24 cellular contexts compared by ENCODE assay signal in genomic region chr12:46230985-46231384, GRCh38. TPM values are rescaled to one million over a fixed set of nuclear protein-coding genes. Genes with fewer than 3 reads are reported as not detected.
DNase-seq lines count a peak whose midpoint lies in the region; ATAC-seq and TF ChIP-seq lines count a peak whose summit lies in the region.
"Had no signal": no experiment of that assay in that cellular context is flagged by ENCODE, and none has a peak within 500 bp of the region (broad histone marks: within the 10 kb centered on the region; RNA-seq: fewer than 3 reads in every experiment).

No MANE protein-coding gene starts in this region.

- H3K36me3 Mint-ChIP-seq in activated naive CD4-positive, alpha-beta T cell treated with anti-CD3 and anti-CD28 coated beads, Interleukin-2, amount 50 U/mL, for 24 hours, result peaks cover 53% of the 10 kb centered on the region
- H3K36me3 Mint-ChIP-seq in activated naive CD4-positive, alpha-beta T cell treated with anti-CD3 and anti-CD28 coated beads, Interleukin-2, amount 10 ng/mL, durations not matched to agents 7 days and 5 days, result peaks cover 71% of the 10 kb centered on the region
- peaks cover 8% of the 10 kb centered on the region for H3K36me3 Mint-ChIP-seq in T-helper 17 cell (ENCODE audit: low read depth)
- H3K36me3 Mint-ChIP-seq: CD14-positive monocyte had no signal

- no peak overlapping the region for H3K4me3 Mint-ChIP-seq in activated naive CD4-positive, alpha-beta T cell treated with anti-CD3 and anti-CD28 coated beads, Interleukin-2, amount 50 U/mL, for 24 hours
- no peak overlapping the region for H3K4me3 Mint-ChIP-seq in activated naive CD4-positive, alpha-beta T cell treated with anti-CD3 and anti-CD28 coated beads, Interleukin-2, amount 10 ng/mL, durations not matched to agents 7 days and 5 days
- no peak overlapping the region for H3K4me3 Mint-ChIP-seq in T-helper 17 cell
- H3K4me3 Mint-ChIP-seq: activated B cell treated with CpG ODN at 0.5 μM for 24 hours; CD14-positive monocyte; mesothelial cell of epicardium; natural killer cell treated with Interleukin-12 subunit alpha and Interleukin-12 subunit beta and Interleukin-15 and Interleukin-18, amount 100 ng/mL, for 72 hours had no signal

- H3K4me3 ChIP-seq in ascending aorta, result no peak overlapping the region
- H3K4me3 ChIP-seq: GM23248, left lung, smooth muscle cell, thoracic aorta had no signal

- peak overlapping the region; percentile 68 for H3K27ac Mint-ChIP-seq in activated naive CD4-positive, alpha-beta T cell treated with anti-CD3 and anti-CD28 coated beads, Interleukin-2, amount 50 U/mL, for 24 hours
- no peak overlapping the region for H3K27ac Mint-ChIP-seq in activated naive CD4-positive, alpha-beta T cell treated with anti-CD3 and anti-CD28 coated beads, Interleukin-2, amount 10 ng/mL, durations not matched to agents 7 days and 5 days
- H3K27ac Mint-ChIP-seq in T-helper 17 cell, result peak overlapping the region; percentile 78
- H3K27ac Mint-ChIP-seq: CD14-positive monocyte, mesothelial cell of epicardium had no signal

- intact Hi-C loops in posterior cingulate gyrus (cut with DNase I) (no loop called here), ascending aorta (cut with DNase I) (no loop called here)

- peaks cover 82% of the 10 kb centered on the region for H3K4me1 Mint-ChIP-seq in activated naive CD4-positive, alpha-beta T cell treated with anti-CD3 and anti-CD28 coated beads, Interleukin-2, amount 50 U/mL, for 24 hours
- H3K4me1 Mint-ChIP-seq in activated naive CD4-positive, alpha-beta T cell treated with anti-CD3 and anti-CD28 coated beads, Interleukin-2, amount 10 ng/mL, durations not matched to agents 7 days and 5 days, result peaks cover 52% of the 10 kb centered on the region
- peaks cover 38% of the 10 kb centered on the region for H3K4me1 Mint-ChIP-seq in T-helper 17 cell

- H3K27me3 ChIP-seq in foreskin keratinocyte (no peaks in the 10 kb centered on the region), ascending aorta (no peaks in the 10 kb centered on the region)
- H3K27me3 ChIP-seq: left lung had no signal

- no peaks in the 10 kb centered on the region for H3K4me1 ChIP-seq in foreskin keratinocyte
- peaks cover 0 to 4% of the 10 kb centered on the region in 2 donors for H3K4me1 ChIP-seq in ascending aorta

- TF ChIP-seq CTCF in foreskin keratinocyte (conservative IDR thresholded peaks at IDR 0.05) (no peak), ascending aorta (IDR thresholded peaks at IDR 0.05) (no peak)

- H3K36me3 ChIP-seq in ascending aorta, result no peaks in the 10 kb centered on the region
- H3K36me3 ChIP-seq: left lung, thoracic aorta had no signal

- no peak overlapping the region for H3K27ac ChIP-seq in foreskin keratinocyte
- H3K27ac ChIP-seq in ascending aorta, result no peak overlapping the region
- H3K27ac ChIP-seq: GM23248, left lung, thoracic aorta had no signal

- H3K27me3 Mint-ChIP-seq in activated naive CD4-positive, alpha-beta T cell treated with anti-CD3 and anti-CD28 coated beads, Interleukin-2, amount 50 U/mL, for 24 hours, result no peaks in the 10 kb centered on the region
- no peaks in the 10 kb centered on the region for H3K27me3 Mint-ChIP-seq in activated naive CD4-positive, alpha-beta T cell treated with anti-CD3 and anti-CD28 coated beads, Interleukin-2, amount 10 ng/mL, durations not matched to agents 7 days and 5 days
- no peaks in the 10 kb centered on the region for H3K27me3 Mint-ChIP-seq in T-helper 17 cell
- H3K27me3 Mint-ChIP-seq: activated B cell treated with CpG ODN at 0.5 μM for 24 hours; natural killer cell treated with Interleukin-12 subunit alpha and Interleukin-12 subunit beta and Interleukin-15 and Interleukin-18, amount 100 ng/mL, for 72 hours had no signal

- CTCF ChIA-PET in activated naive CD4-positive, alpha-beta T cell treated with anti-CD3 and anti-CD28 coated beads, Interleukin-2, amount 10 ng/mL, durations not matched to agents 7 days and 5 days (lab: Charles Lee), result interaction anchor here (1.6 kb wide), 1 partner anchor 70 kb away, joined by 3 read pairs; no protein-coding TSS in a partner anchor

- DNase-seq in activated naive CD4-positive, alpha-beta T cell treated with anti-CD3 and anti-CD28 coated beads, Interleukin-2, amount 10 ng/mL, durations not matched to agents 7 days and 5 days, result no peak
- no peak for DNase-seq in T-helper 17 cell
- no peak for DNase-seq in foreskin keratinocyte
- no peak for DNase-seq in posterior cingulate gyrus
- no peak for DNase-seq in NCI-H226
- DNase-seq in ascending aorta (ENCODE audit: low spot score in 2 of 2), result no peak
- DNase-seq: activated B cell treated with CpG ODN at 0.5 μM for 24 hours; activated gamma-delta T cell treated with Interleukin-2 at 50 U/mL for 16 hours; caudate nucleus; dermis blood vessel endothelial cell; GM23248; hypothalamus; IMR-90; left lung; NCI-H1092; NCI-H2029 treated with DMSO at 0.1 percent for 48 hours; stimulated activated CD4-positive, alpha-beta T cell treated with anti-CD3 and anti-CD28 coated beads, Interleukin-2, amount 100 ng/mL, for 24 hours had no signal

- ATAC-seq in T-helper 17 cell (no peak), foreskin keratinocyte (peak; percentile 15)
- ATAC-seq: left lung, SK-N-SH treated with all-trans-retinoic acid at 6 μM for 48 hours had no signal

- no peaks in the 10 kb centered on the region for H3K9me3 ChIP-seq in T-helper 17 cell (ENCODE audit: control insufficient read depth, low read length, poor library complexity, severe bottlenecking)
- no peaks in the 10 kb centered on the region for H3K9me3 ChIP-seq in ascending aorta
- H3K9me3 ChIP-seq: left lung, thoracic aorta had no signal

- no peaks in the 10 kb centered on the region for H3K9me3 Mint-ChIP-seq in activated naive CD4-positive, alpha-beta T cell treated with anti-CD3 and anti-CD28 coated beads, Interleukin-2, amount 50 U/mL, for 24 hours
- H3K9me3 Mint-ChIP-seq in activated naive CD4-positive, alpha-beta T cell treated with anti-CD3 and anti-CD28 coated beads, Interleukin-2, amount 10 ng/mL, durations not matched to agents 7 days and 5 days, result no peaks in the 10 kb centered on the region
- H3K9me3 Mint-ChIP-seq: activated B cell treated with CpG ODN at 0.5 μM for 24 hours; mesothelial cell of epicardium; natural killer cell treated with Interleukin-12 subunit alpha and Interleukin-12 subunit beta and Interleukin-15 and Interleukin-18, amount 100 ng/mL, for 72 hours had no signal

RNA-seq across cellular contexts. Expression of gene SLC38A1, which starts 37.9 kb away (rescaled TPM):
- total RNA-seq in T-helper 17 cell, result 100 to 1,000 TPM; 262 to 265 TPM
- total RNA-seq in foreskin keratinocyte, result 147 and 182 TPM in 2 replicates
- 28.5 and 28.8 TPM in 2 replicates for polyA plus RNA-seq in foreskin keratinocyte
- total RNA-seq in ascending aorta, result 12.8 TPM

Comparison
In these comparisons a context has a peak if more than half of its experiments do, and no peak if none do; other contexts are left out.
1. RNA of gene SLC38A1, which starts 37.9 kb away (total RNA-seq): 262 to 265 TPM in T-helper 17 cell and 147 to 182 TPM in foreskin keratinocyte; 12.8 TPM in ascending aorta (single experiment); every median in the first group is over 10 times any median in the second.